In genomic region chr14:93939304-93940229, GRCh38 we compare ENCODE assay signal across 8 cellular contexts. TPM values are rescaled to one million over a fixed set of nuclear protein-coding genes. Genes with fewer than 3 reads are reported as not detected.
DNase-seq lines count a peak whose midpoint lies in the region; ATAC-seq and TF ChIP-seq lines count a peak whose summit lies in the region.

No MANE protein-coding gene starts in this region.

- TF ChIP-seq EP300 in upper lobe of left lung (IDR thresholded peaks at IDR 0.05): no peak

- TF ChIP-seq CTCF in upper lobe of left lung (IDR thresholded peaks at IDR 0.05): peak; percentile 67 to 98 (median 92)

- H3K4me3 Mint-ChIP-seq in activated naive CD4-positive, alpha-beta T cell treated with anti-CD3 and anti-CD28 coated beads, Interleukin-2, amount 10 ng/mL, durations not matched to agents 7 days and 5 days: peak overlapping the region; percentile 62

- WGBS in upper lobe of left lung, 2 donors: 32 to 80% methylated on average over 2 to 16 of the region's 84 CpGs

- no peak overlapping the region for H3K4me3 ChIP-seq in BLaER1
- peak overlapping the region in 3 of 4 donors; percentile 38 to 43 (median 42) for H3K4me3 ChIP-seq in upper lobe of left lung

- no peaks in the 10 kb centered on the region for H3K9me3 Mint-ChIP-seq in activated naive CD4-positive, alpha-beta T cell treated with anti-CD3 and anti-CD28 coated beads, Interleukin-2, amount 10 ng/mL, durations not matched to agents 7 days and 5 days

- H3K9me3 ChIP-seq in BLaER1: no peaks in the 10 kb centered on the region
- H3K9me3 ChIP-seq in upper lobe of left lung: no peaks in the 10 kb centered on the region

- peaks cover 21% of the 10 kb centered on the region for H3K4me1 Mint-ChIP-seq in activated naive CD4-positive, alpha-beta T cell treated with anti-CD3 and anti-CD28 coated beads, Interleukin-2, amount 10 ng/mL, durations not matched to agents 7 days and 5 days

- intact Hi-C loops in Right ventricle myocardium superior (cut with DNase I): loop anchor here (2.0 kb wide), 1 partner anchor 61 kb away; no protein-coding TSS in a partner anchor

- CTCF ChIA-PET in activated naive CD4-positive, alpha-beta T cell treated with anti-CD3 and anti-CD28 coated beads, Interleukin-2, amount 10 ng/mL, durations not matched to agents 7 days and 5 days (lab: Charles Lee): interaction anchor here (0.6 to 8.0 kb wide), 49 partner anchors 9 to 244 kb away, joined by 3 to 186 read pairs (median 7); partner anchors contain the start of genes ASB2, CCDC197, DDX24 and FAM181A

- H3K36me3 ChIP-seq in BLaER1 (no peaks in the 10 kb centered on the region), upper lobe of left lung (no peaks in the 10 kb centered on the region)

- H3K27me3 ChIP-seq in BLaER1: no peaks in the 10 kb centered on the region
- H3K27me3 ChIP-seq in upper lobe of left lung: peaks cover 0 to 11% (median 4%) of the 10 kb centered on the region in 4 donors

- H3K36me3 Mint-ChIP-seq in activated naive CD4-positive, alpha-beta T cell treated with anti-CD3 and anti-CD28 coated beads, Interleukin-2, amount 10 ng/mL, durations not matched to agents 7 days and 5 days: peaks cover 33% of the 10 kb centered on the region

- H3K9ac ChIP-seq in BLaER1: no peak overlapping the region

- ATAC-seq in HG03432 (IDR thresholded peaks at IDR 0.05; ENCODE audit: unreplicated experiment) (peak; percentile 93), Right ventricle myocardium superior (ENCODE audit: poor library complexity) (peak; percentile 66), upper lobe of left lung (ENCODE audit: low FRiP score in 2 of 2) (peak; percentile 75 to 91)

- H3K27ac Mint-ChIP-seq in activated naive CD4-positive, alpha-beta T cell treated with anti-CD3 and anti-CD28 coated beads, Interleukin-2, amount 10 ng/mL, durations not matched to agents 7 days and 5 days: peak overlapping the region; percentile 77

- no peak for TF ChIP-seq POLR2A in upper lobe of left lung (IDR thresholded peaks at IDR 0.05)

- peak overlapping the region; percentile 53 for H3K4me2 ChIP-seq in BLaER1

- DNase-seq in GM19240 (ENCODE audit: insufficient read length, low spot score) (peak; percentile 86), SHP77 treated with DMSO at 0.1 percent for 48 hours (lab: John Stamatoyannopoulos, UW) (peak; percentile 34), Right ventricle myocardium superior (peak; percentile 86), pons (ENCODE audit: low spot score) (peak; percentile 48), upper lobe of left lung (peak; percentile 79 to 98)
- DNase-seq in activated naive CD4-positive, alpha-beta T cell treated with anti-CD3 and anti-CD28 coated beads, Interleukin-2, amount 10 ng/mL, durations not matched to agents 7 days and 5 days: peak; percentile 92

- H3K27ac ChIP-seq in BLaER1 (no peak overlapping the region), upper lobe of left lung (no peak overlapping the region)

- no peaks in the 10 kb centered on the region for H4K20me1 ChIP-seq in BLaER1

- H3K4me1 ChIP-seq in BLaER1 (peaks cover 7% of the 10 kb centered on the region; the same call in 1 of the 2 replicates), upper lobe of left lung (peaks cover 0 to 17% (median 11%) of the 10 kb centered on the region in 4 donors)

- H3K27me3 Mint-ChIP-seq in activated naive CD4-positive, alpha-beta T cell treated with anti-CD3 and anti-CD28 coated beads, Interleukin-2, amount 10 ng/mL, durations not matched to agents 7 days and 5 days: peaks cover 4% of the 10 kb centered on the region

RNA-seq across cellular contexts. Expression of gene FAM181A, which starts 12.4 kb away (rescaled TPM):
- total RNA-seq in Right ventricle myocardium superior (not detected), upper lobe of left lung (10 to 100 TPM in 1 of 6 donors, 1 to 10 TPM in 3, not detected in 2; 1.6 to 13.4 (median 1.9) TPM)

RNA-seq across cellular contexts. Expression of gene ASB2, which starts 36.8 kb away (rescaled TPM):
- total RNA-seq in Right ventricle myocardium superior (297 TPM), upper lobe of left lung (1 to 10 TPM in 3 of 6 donors, under 1 TPM in 2, not detected in 1; 0.76 to 2.2 (median 1.9) TPM)

RNA-seq across cellular contexts. Expression of gene CCDC197, which starts 57.5 kb away (rescaled TPM):
- total RNA-seq in Right ventricle myocardium superior (1.3 TPM), upper lobe of left lung (not detected)

Comparison
In these comparisons a context has a peak if more than half of its experiments do, and no peak if none do; other contexts are left out.
1. DNase-seq: peak in every context shown above with its lines; median percentile 92 in activated naive CD4-positive, alpha-beta T cell treated with anti-CD3 and anti-CD28 coated beads, Interleukin-2, amount 10 ng/mL, durations not matched to agents 7 days and 5 days; 88 in upper lobe of left lung; 86 in GM19240; 86 in Right ventricle myocardium superior; 48 in pons; 34 in SHP77 treated with DMSO at 0.1 percent for 48 hours.
2. RNA of gene ASB2, which starts 36.8 kb away (total RNA-seq): 297 TPM in Right ventricle myocardium superior (single experiment); 0.76 to 2.2 TPM in upper lobe of left lung; every median in the first group is over 10 times any median in the second.
3. Peak in every context shown above with its lines, with median percentiles within 50 percentile points of each other: ATAC-seq.